ENCODE assay signal across 16 cellular contexts in genomic region chr2:72794572-72794971, GRCh38. TPM values are rescaled to one million over a fixed set of nuclear protein-coding genes. Genes with fewer than 3 reads are reported as not detected.
DNase-seq lines count a peak whose midpoint lies in the region; TF ChIP-seq lines count a peak whose summit lies in the region.
"Had no signal": no experiment of that assay in that cellular context is flagged by ENCODE, and none has a peak within 500 bp of the region (broad histone marks: within the 10 kb centered on the region; RNA-seq: fewer than 3 reads in every experiment).

No MANE protein-coding gene starts in this region.

- no peaks in the 10 kb centered on the region for H3K36me3 ChIP-seq in HUES64 (ENCODE audit: insufficient read depth, low read length)

- no peaks in the 10 kb centered on the region for H3K27me3 ChIP-seq in HUES64 (ENCODE audit: insufficient read depth, low read length)

- peaks cover 9% of the 10 kb centered on the region; the same call in 1 of the 2 replicates for H3K4me1 ChIP-seq in HUES64 (ENCODE audit: insufficient read depth, low read length)

- WGBS in HUES64 = no CpG with 5 or more reads among the region's 1 CpG

- H3K27ac ChIP-seq in HUES64 (ENCODE audit: low read depth, low read length) = no peak overlapping the region
- H3K27ac ChIP-seq: KMS-11 had no signal

- no peak overlapping the region for H3K4me3 ChIP-seq in HUES64 (ENCODE audit: low read length)
- H3K4me3 ChIP-seq: lung had no signal

- peaks cover 11% of the 10 kb centered on the region for H3K36me3 Mint-ChIP-seq in activated naive CD8-positive, alpha-beta T cell
- peaks cover 1% of the 10 kb centered on the region for H3K36me3 Mint-ChIP-seq in activated naive CD8-positive, alpha-beta T cell treated with anti-CD3 and anti-CD28 coated beads for 36 hours
- H3K36me3 Mint-ChIP-seq in endothelial cell (ENCODE audit: low read depth, unreplicated experiment) (no peaks in the 10 kb centered on the region), progenitor cell of endocrine pancreas (ENCODE audit: insufficient read depth) (peaks cover 4% of the 10 kb centered on the region)

- TF ChIP-seq CTCF in endothelial cell (IDR thresholded peaks at IDR 0.05; ENCODE audit: unreplicated experiment) (no peak), progenitor cell of endocrine pancreas (IDR thresholded peaks at IDR 0.05; ENCODE audit: unreplicated experiment) (no peak)

- no peak for DNase-seq in activated naive CD8-positive, alpha-beta T cell treated with anti-CD3 and anti-CD28 coated beads for 36 hours
- DNase-seq in endothelial cell (ENCODE audit: low spot score) (no peak), progenitor cell of endocrine pancreas (ENCODE audit: low spot score, unreplicated experiment) (no peak), NCI-H2081 (lab: John Stamatoyannopoulos, UW) (no peak), NCI-H2196 (lab: John Stamatoyannopoulos, UW; ENCODE audit: unreplicated experiment) (no peak), COLO829 (ENCODE audit: low spot score) (no peak)
- DNase-seq: activated CD4-positive, CD25-positive, alpha-beta regulatory T cell; activated naive CD8-positive, alpha-beta T cell treated with anti-CD3 and anti-CD28 coated beads, Interleukin-2, amount 10 ng/mL, durations not matched to agents 7 days and 5 days; GOT3; NCI-H1417; stimulated activated CD4-positive, alpha-beta T cell treated with anti-CD3 and anti-CD28 coated beads, Interleukin-4, amount 100 ng/mL, for 1 hour had no signal

- no peaks in the 10 kb centered on the region for H3K9me3 ChIP-seq in HUES64 (ENCODE audit: insufficient read depth, low read depth, low read length)

- H3K9me3 Mint-ChIP-seq in activated naive CD8-positive, alpha-beta T cell (ENCODE audit: low read depth) = no peaks in the 10 kb centered on the region
- H3K9me3 Mint-ChIP-seq in activated naive CD8-positive, alpha-beta T cell treated with anti-CD3 and anti-CD28 coated beads for 36 hours = no peaks in the 10 kb centered on the region
- H3K9me3 Mint-ChIP-seq in endothelial cell (ENCODE audit: unreplicated experiment) = no peaks in the 10 kb centered on the region
- H3K9me3 Mint-ChIP-seq in progenitor cell of endocrine pancreas (ENCODE audit: low read depth) = peaks cover 5% of the 10 kb centered on the region
- H3K9me3 Mint-ChIP-seq: neural crest cell had no signal

- H3K27me3 Mint-ChIP-seq in activated naive CD8-positive, alpha-beta T cell = no peaks in the 10 kb centered on the region
- no peaks in the 10 kb centered on the region for H3K27me3 Mint-ChIP-seq in activated naive CD8-positive, alpha-beta T cell treated with anti-CD3 and anti-CD28 coated beads for 36 hours
- no peaks in the 10 kb centered on the region for H3K27me3 Mint-ChIP-seq in endothelial cell (ENCODE audit: unreplicated experiment)
- no peaks in the 10 kb centered on the region for H3K27me3 Mint-ChIP-seq in progenitor cell of endocrine pancreas
- H3K27me3 Mint-ChIP-seq: activated naive CD8-positive, alpha-beta T cell treated with anti-CD3 and anti-CD28 coated beads, Interleukin-2, amount 10 ng/mL, durations not matched to agents 7 days and 5 days had no signal

- H3K4me1 Mint-ChIP-seq in activated naive CD8-positive, alpha-beta T cell (ENCODE audit: low read depth) = peaks cover 13% of the 10 kb centered on the region
- H3K4me1 Mint-ChIP-seq in activated naive CD8-positive, alpha-beta T cell treated with anti-CD3 and anti-CD28 coated beads for 36 hours = peaks cover 7% of the 10 kb centered on the region
- H3K4me1 Mint-ChIP-seq in endothelial cell (ENCODE audit: unreplicated experiment) (peaks cover 6% of the 10 kb centered on the region), progenitor cell of endocrine pancreas (ENCODE audit: low read depth) (peaks cover 9% of the 10 kb centered on the region)
- H3K4me1 Mint-ChIP-seq: neural crest cell had no signal

- no peak overlapping the region for H3K4me3 Mint-ChIP-seq in activated naive CD8-positive, alpha-beta T cell
- no peak overlapping the region for H3K4me3 Mint-ChIP-seq in activated naive CD8-positive, alpha-beta T cell treated with anti-CD3 and anti-CD28 coated beads for 36 hours
- H3K4me3 Mint-ChIP-seq in endothelial cell (ENCODE audit: unreplicated experiment) (no peak overlapping the region), progenitor cell of endocrine pancreas (ENCODE audit: low read depth) (no peak overlapping the region)
- H3K4me3 Mint-ChIP-seq: activated naive CD8-positive, alpha-beta T cell treated with anti-CD3 and anti-CD28 coated beads, Interleukin-2, amount 10 ng/mL, durations not matched to agents 7 days and 5 days; neural crest cell had no signal

- 0 out of 2 replicates have a peak overlapping the region, but pooled peaks have one; percentile 26 for H3K9ac ChIP-seq in HUES64 (ENCODE audit: low read depth, low read length)
- H3K9ac ChIP-seq: KMS-11 had no signal

- H3K27ac Mint-ChIP-seq in activated naive CD8-positive, alpha-beta T cell = peak overlapping the region; percentile 18
- no peak overlapping the region for H3K27ac Mint-ChIP-seq in activated naive CD8-positive, alpha-beta T cell treated with anti-CD3 and anti-CD28 coated beads for 36 hours
- H3K27ac Mint-ChIP-seq in endothelial cell (ENCODE audit: unreplicated experiment) (peak overlapping the region; percentile 0), progenitor cell of endocrine pancreas (peak overlapping the region; percentile 4)
- H3K27ac Mint-ChIP-seq: activated naive CD8-positive, alpha-beta T cell treated with anti-CD3 and anti-CD28 coated beads, Interleukin-2, amount 10 ng/mL, durations not matched to agents 7 days and 5 days had no signal

RNA-seq across cellular contexts. Expression of gene EXOC6B, which starts 31.3 kb away (rescaled TPM):
- total RNA-seq in activated naive CD8-positive, alpha-beta T cell treated with anti-CD3 and anti-CD28 coated beads for 36 hours = 1 to 10 TPM; 6.8 to 7.6 TPM
- 20.2 TPM for polyA plus RNA-seq in HUES64 (2013, experiment 1 of 2)
- 20.1 TPM for polyA plus RNA-seq in HUES64 (2013, experiment 2 of 2)
- total RNA-seq in endothelial cell (ENCODE audit: unreplicated experiment) (45.6 TPM), progenitor cell of endocrine pancreas (71.9 and 72.6 TPM in 2 replicates)
